8 cellular contexts compared by ENCODE assay signal in genomic region chr3:160754371-160754854, GRCh38. TPM values are rescaled to one million over a fixed set of nuclear protein-coding genes. Genes with fewer than 3 reads are reported as not detected.
A peak's percentile ranks its signal among the peaks of the same experiment; 100 is the strongest.
DNase-seq lines count a peak whose midpoint lies in the region; ATAC-seq and TF ChIP-seq lines count a peak whose summit lies in the region.

No MANE protein-coding gene starts in this region.

- no peaks in the 10 kb centered on the region for H3K79me2 ChIP-seq in SK-N-SH (ENCODE audit: insufficient read depth)
- no peaks in the 10 kb centered on the region for H3K79me2 ChIP-seq in smooth muscle cell (ENCODE audit: low read depth)

- H3K9me2 ChIP-seq in SK-N-SH: no peaks in the 10 kb centered on the region

- H3K36me3 Mint-ChIP-seq in CD8-positive, alpha-beta memory T cell: peaks cover 0 to 9% (median 0%) of the 10 kb centered on the region in 3 donors
- H3K36me3 Mint-ChIP-seq in chondrocyte (ENCODE audit: low read depth): no peaks in the 10 kb centered on the region

- H3K4me1 Mint-ChIP-seq in CD8-positive, alpha-beta memory T cell: peaks cover 26 to 41% (median 34%) of the 10 kb centered on the region in 3 donors
- peaks cover 25% of the 10 kb centered on the region for H3K4me1 Mint-ChIP-seq in chondrocyte (ENCODE audit: low read depth)

- H3F3A ChIP-seq in SK-N-SH (replicated peaks; ENCODE audit: insufficient read depth) (peaks cover 9% of the 10 kb centered on the region), smooth muscle cell (ENCODE audit: low read depth) (no peaks in the 10 kb centered on the region)

- TF ChIP-seq CTCF in SK-N-SH (IDR thresholded peaks at IDR 0.05) (no peak), chondrocyte (IDR thresholded peaks at IDR 0.05) (no peak), kidney epithelial cell (IDR thresholded peaks at IDR 0.05; ENCODE audit: insufficient read depth, low read length, poor library complexity, severe bottlenecking) (no peak), smooth muscle cell (IDR thresholded peaks at IDR 0.05; ENCODE audit: borderline replicate concordance, insufficient read depth, poor library complexity, severe bottlenecking) (no peak)

- H3K9me3 Mint-ChIP-seq in CD8-positive, alpha-beta memory T cell: no peaks in the 10 kb centered on the region
- no peaks in the 10 kb centered on the region for H3K9me3 Mint-ChIP-seq in chondrocyte (ENCODE audit: low read depth)

- peak overlapping the region; percentile 88 for H3K4me3 ChIP-seq in CD8-positive, alpha-beta memory T cell (ENCODE audit: low read length)
- H3K4me3 ChIP-seq in SK-N-SH (ENCODE audit: low read depth in 2 of 2, low read length in 1 of 2) (peak overlapping the region; percentile 74 to 86), kidney epithelial cell (ENCODE audit: low read depth, low read length) (peak overlapping the region; percentile 54), smooth muscle cell (peak overlapping the region; percentile 61)

- H3K4me1 ChIP-seq in CD8-positive, alpha-beta memory T cell (ENCODE audit: insufficient read depth, low read length): peaks cover 21% of the 10 kb centered on the region
- H3K4me1 ChIP-seq in SK-N-SH (ENCODE audit: control insufficient read depth in 1 of 2, insufficient read depth in 2 of 2, low read depth in 1 of 2, low read length in 1 of 2) (peaks cover 0 to 16% of the 10 kb centered on the region in 2 experiments; a peak in 2 of 4 replicates), smooth muscle cell (ENCODE audit: low read depth) (peaks cover 10% of the 10 kb centered on the region)

- no peaks in the 10 kb centered on the region for H3K9me3 ChIP-seq in CD8-positive, alpha-beta memory T cell (ENCODE audit: low read length)
- H3K9me3 ChIP-seq in SK-N-SH (no peaks in the 10 kb centered on the region), smooth muscle cell (replicated peaks; ENCODE audit: low read depth) (no peaks in the 10 kb centered on the region)

- 1% methylated on average over 27 of the region's 27 CpGs for WGBS in SK-N-SH (ENCODE audit: low lambda C conversion rate)
- WGBS in smooth muscle cell (ENCODE audit: low lambda C conversion rate): under 1% methylated on average over 27 of the region's 27 CpGs

- peak overlapping the region; percentile 72 for H3K27ac ChIP-seq in CD8-positive, alpha-beta memory T cell (ENCODE audit: low read depth, low read length)
- H3K27ac ChIP-seq in SK-N-SH (ENCODE audit: low read depth in 2 of 2, low read length in 1 of 2) (peak overlapping the region; percentile 72 to 92; a peak in 3 of 4 replicates), smooth muscle cell (ENCODE audit: low read depth) (no peak overlapping the region)

- H3K9ac ChIP-seq in SK-N-SH (peak overlapping the region; percentile 70), smooth muscle cell (ENCODE audit: low read depth) (no peak overlapping the region)

- CTCF ChIA-PET in CD8-positive, alpha-beta memory T cell (lab: Charles Lee): no interaction called here
- CTCF ChIA-PET in SK-N-SH (lab: Yijun Ruan, JAX): interaction anchor here (1.1 to 1.7 kb wide), 4 partner anchors 39 to 187 kb away, joined by 3 to 6 read pairs (median 4); no protein-coding TSS in a partner anchor

- no peak for ATAC-seq in GM18868 (IDR thresholded peaks at IDR 0.05; ENCODE audit: unreplicated experiment)

- H3K4me2 ChIP-seq in SK-N-SH (peak overlapping the region; percentile 98), smooth muscle cell (peak overlapping the region; percentile 90)

- peak overlapping the region; percentile 85 to 97 (median 94) for H3K27ac Mint-ChIP-seq in CD8-positive, alpha-beta memory T cell
- peak overlapping the region; percentile 97 for H3K27ac Mint-ChIP-seq in chondrocyte (ENCODE audit: unreplicated experiment)

- peak overlapping the region; percentile 93 to 97 (median 96) for H3K4me3 Mint-ChIP-seq in CD8-positive, alpha-beta memory T cell
- H3K4me3 Mint-ChIP-seq in chondrocyte (ENCODE audit: unreplicated experiment): peak overlapping the region; percentile 87

- H4K20me1 ChIP-seq in SK-N-SH (ENCODE audit: insufficient read depth) (no peaks in the 10 kb centered on the region), smooth muscle cell (ENCODE audit: low read depth) (no peaks in the 10 kb centered on the region)

- no peak for TF ChIP-seq EP300 in SK-N-SH (IDR thresholded peaks at IDR 0.05; ENCODE audit: borderline replicate concordance in 1 of 2, low read depth in 1 of 2, low read length in 1 of 2)

- TF ChIP-seq RAD21 in SK-N-SH (IDR thresholded peaks at IDR 0.05; ENCODE audit: low read length): no peak

- POLR2A ChIA-PET in CD8-positive, alpha-beta memory T cell (lab: Charles Lee): interaction anchor here (1.0 to 2.1 kb wide), 3 partner anchors 189 to 477 kb away, joined by 3 to 10 read pairs (median 3); partner anchors contain the start of genes KPNA4 and TRIM59
- POLR2A ChIA-PET in SK-N-SH (lab: Yijun Ruan, JAX): interaction anchor here (1.1 kb wide), 1 partner anchor 467 kb away, joined by 3 read pairs; the partner anchor contains the start of gene NMD3

- peaks cover 5% of the 10 kb centered on the region for H3K27me3 ChIP-seq in CD8-positive, alpha-beta memory T cell (ENCODE audit: insufficient read depth, low read length, poor library complexity, severe bottlenecking)
- H3K27me3 ChIP-seq in SK-N-SH (ENCODE audit: insufficient read depth): peaks cover 12% of the 10 kb centered on the region; the same call in 1 of the 2 replicates
- H3K27me3 ChIP-seq in kidney epithelial cell (ENCODE audit: control insufficient read depth, insufficient read depth, low read length): peaks cover 11% of the 10 kb centered on the region
- peaks cover 53% of the 10 kb centered on the region for H3K27me3 ChIP-seq in smooth muscle cell (ENCODE audit: low read depth)

- DNase-seq in CD8-positive, alpha-beta memory T cell: peak; percentile 1 to 49 (median 13)
- DNase-seq in HT1080 (ENCODE audit: low read depth) (peak; percentile 62), SK-N-SH (peak; percentile 27), chondrocyte (ENCODE audit: low spot score) (no peak), kidney epithelial cell (ENCODE audit: low read depth) (no peak), smooth muscle cell (lab: John Stamatoyannopoulos, UW; ENCODE audit: unreplicated experiment) (peak; percentile 25), NCI-H187 (lab: John Stamatoyannopoulos, UW) (no peak)

- no peaks in the 10 kb centered on the region for H3K36me3 ChIP-seq in CD8-positive, alpha-beta memory T cell (ENCODE audit: insufficient read depth, low read length)
- H3K36me3 ChIP-seq in SK-N-SH (replicated peaks in 1 of 2; ENCODE audit: control insufficient read depth in 1 of 2, insufficient read depth in 2 of 2, low read length in 1 of 2) (no peaks in the 10 kb centered on the region), kidney epithelial cell (ENCODE audit: control insufficient read depth, insufficient read depth, low read length) (no peaks in the 10 kb centered on the region), smooth muscle cell (ENCODE audit: low read depth) (no peaks in the 10 kb centered on the region)

- H2AFZ ChIP-seq in SK-N-SH (ENCODE audit: low read depth) (peak overlapping the region; percentile 99), smooth muscle cell (ENCODE audit: low read depth) (peak overlapping the region; percentile 90)

- peaks cover 0 to 3% of the 10 kb centered on the region in 2 donors for H3K27me3 Mint-ChIP-seq in CD8-positive, alpha-beta memory T cell
- H3K27me3 Mint-ChIP-seq in chondrocyte (ENCODE audit: low read depth): peaks cover 17% of the 10 kb centered on the region

TF ChIP-seq in SK-N-SH, 30 proteins besides CTCF, POLR2A, EP300 and RAD21 (continues in another document):
- TF ChIP-seq POLR2AphosphoS5 (IDR thresholded peaks at IDR 0.05; ENCODE audit: low read depth, low read length) (no peak), SIN3A (IDR thresholded peaks at IDR 0.05; ENCODE audit: borderline replicate concordance, low read depth, low read length) (peak; percentile 65; the same call in 1 of the 2 replicates), TAF1 (IDR thresholded peaks at IDR 0.05; ENCODE audit: borderline replicate concordance, low read depth, low read length) (no peak), NRF1 (IDR thresholded peaks at IDR 0.05; ENCODE audit: low read depth, low read length) (no peak)
- TF ChIP-seq, protein P1, sequence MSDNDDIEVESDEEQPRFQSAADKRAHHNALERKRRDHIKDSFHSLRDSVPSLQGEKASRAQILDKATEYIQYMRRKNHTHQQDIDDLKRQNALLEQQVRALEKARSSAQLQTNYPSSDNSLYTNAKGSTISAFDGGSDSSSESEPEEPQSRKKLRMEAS (IDR thresholded peaks at IDR 0.05; ENCODE audit: low read depth): peak; percentile 19; the same call in 1 of the 2 replicates

RNA-seq across cellular contexts. Expression of gene PPM1L, which starts 1.6 kb away (rescaled TPM):
- total RNA-seq in CD8-positive, alpha-beta memory T cell: 1 to 10 TPM; 3.8 to 4.4 TPM
- 1.3 TPM for polyA plus RNA-seq in CD8-positive, alpha-beta memory T cell
- total RNA-seq in HT1080 (2014; rRNA removed; shearing (Covaris generic)): 2.7 and 4.3 TPM in 2 replicates
- polyA plus RNA-seq in HT1080 (2015; cell fraction: cytosol; rRNA removed): 1.3 and 1.7 TPM in 2 replicates
- 2.5 and 3.5 TPM in 2 replicates for polyA plus RNA-seq in HT1080 (2015; cell fraction: nucleus; rRNA removed)
- polyA plus RNA-seq in SK-N-SH (2012; rRNA removed) (0.16 and 0.29 TPM in 2 replicates), smooth muscle cell (0.14 and 1.2 TPM in 2 replicates)
- 0.18 and 0.29 TPM in 2 replicates for polyA plus RNA-seq in SK-N-SH (2012; cell fraction: cytosol; rRNA removed)
- polyA plus RNA-seq in SK-N-SH (2012; cell fraction: nucleus; rRNA removed): 0.18 and 0.21 TPM in 2 replicates
- total RNA-seq in chondrocyte (3.3 to 9.6 TPM (median 8.5 TPM) in 3 replicates), kidney epithelial cell (11.1 and 12.0 TPM in 2 replicates), smooth muscle cell (1.9 and 2.2 TPM in 2 replicates)

Comparison
In these comparisons a context has a peak if more than half of its experiments do, and no peak if none do; other contexts are left out.
1. DNase-seq: peak in CD8-positive, alpha-beta memory T cell (5 of 5), HT1080 (single experiment), SK-N-SH (single experiment) and smooth muscle cell (single experiment); none in chondrocyte (single experiment), kidney epithelial cell (single experiment) and NCI-H187 (0 of 2).
2. Peak in every context shown above with its lines, with median percentiles within 50 percentile points of each other: H3K4me3 ChIP-seq.